In the genomic region with DNA sequence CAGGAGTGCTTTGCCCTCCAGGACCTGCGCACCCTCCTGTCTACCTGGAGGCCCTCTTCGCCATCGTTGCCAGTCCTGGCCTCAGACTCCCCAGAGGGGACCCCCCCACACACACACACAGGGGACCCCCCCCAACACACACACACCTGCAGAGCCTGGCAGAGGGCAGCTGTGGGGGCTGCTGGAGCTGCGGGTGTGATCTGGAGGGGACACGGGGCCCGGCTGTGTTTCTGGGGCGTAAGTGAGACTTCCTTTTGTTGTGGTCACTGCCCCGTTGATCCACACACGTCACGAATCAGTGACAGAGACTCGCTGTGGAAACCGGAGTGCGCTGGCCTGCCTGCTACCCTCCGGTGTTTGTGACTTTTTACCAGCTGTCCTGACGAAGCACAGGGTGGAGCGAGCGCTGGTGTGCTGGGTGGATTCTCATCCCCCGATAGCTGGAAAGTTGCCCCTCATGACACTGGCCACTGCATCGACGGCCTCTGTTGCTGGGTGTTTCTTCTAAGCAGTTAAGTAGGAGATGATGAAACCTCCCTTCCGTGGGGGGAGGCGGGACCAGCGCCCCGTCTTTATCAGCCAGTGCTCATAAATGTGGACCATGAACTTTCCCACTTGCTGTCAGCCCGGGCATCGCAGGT, we compare ENCODE assay signal across 8 cellular contexts. TPM values are rescaled to one million over a fixed set of nuclear protein-coding genes. Genes with fewer than 3 reads are reported as not detected.
DNase-seq lines count a peak whose midpoint lies in the region; ATAC-seq, FAIRE-seq and TF ChIP-seq lines count a peak whose summit lies in the region.

No MANE protein-coding gene starts in this region.

- no peaks in the 10 kb centered on the region for H3K9me3 ChIP-seq in PC-9 (ENCODE audit: insufficient read depth, low read depth)
- no peaks in the 10 kb centered on the region for H3K9me3 ChIP-seq in esophagus muscularis mucosa
- no peaks in the 10 kb centered on the region for H3K9me3 ChIP-seq in neutrophil

- TSS peak; percentile 32 for BruUV-seq in PC-9 (replicated peaks; lab: Mats Ljungman, UMichigan)

- intact Hi-C loops in PC-9 (cut with micrococcal nuclease; ENCODE audit: unreplicated experiment), result no loop called here
- intact Hi-C loops in esophagus muscularis mucosa (cut with DNase I), result no loop called here

- peaks cover 51% of the 10 kb centered on the region for H3K79me2 ChIP-seq in PC-9 (ENCODE audit: low read depth)

- H2AFZ ChIP-seq in PC-9, result no peak overlapping the region

- H3K4me2 ChIP-seq in PC-9, result peak overlapping the region; percentile 73

- H3K9me2 ChIP-seq in PC-9 (ENCODE audit: insufficient read depth), result no peaks in the 10 kb centered on the region

- ATAC-seq in HG03439 (IDR thresholded peaks at IDR 0.05; ENCODE audit: unreplicated experiment) (no peak), GM18909 (IDR thresholded peaks at IDR 0.05; ENCODE audit: poor library complexity, unreplicated experiment) (no peak), omental fat pad (ENCODE audit: low FRiP score) (no peak)

- POLR2A ChIA-PET in PC-9 (lab: Charles Lee; ENCODE audit: unreplicated experiment), result no interaction called here

- WGBS in esophagus muscularis mucosa, result 49% methylated on average over 25 of the region's 26 CpGs

- no peak for TF ChIP-seq EP300 in esophagus muscularis mucosa (IDR thresholded peaks at IDR 0.05)

- H3K4me3 ChIP-seq in PC-9, result peak overlapping the region; percentile 54; the same call in 1 of the 2 replicates
- peak overlapping the region; percentile 77 to 93 (median 87) for H3K4me3 ChIP-seq in esophagus muscularis mucosa
- peak overlapping the region; percentile 70 to 72 for H3K4me3 ChIP-seq in neutrophil (ENCODE audit: low read depth in 1 of 2, low read length in 1 of 2)

- H3K4me1 ChIP-seq in PC-9 (replicated peaks; ENCODE audit: insufficient read depth) (peaks cover 35% of the 10 kb centered on the region), esophagus muscularis mucosa (peaks cover 59 to 77% (median 74%) of the 10 kb centered on the region in 4 donors), neutrophil (ENCODE audit: control insufficient read depth in 1 of 2, insufficient read depth in 1 of 2, low read depth in 1 of 2, low read length in 1 of 2) (peaks cover 27 to 30% of the 10 kb centered on the region in 2 experiments)

- FAIRE-seq in HTR-8/SVneo (lab: Jason Lieb, UNC), result no peak

- TF ChIP-seq CTCF in PC-9 (conservative IDR thresholded peaks at IDR 0.05), result no peak
- no peak for TF ChIP-seq CTCF in esophagus muscularis mucosa (IDR thresholded peaks at IDR 0.05)
- TF ChIP-seq CTCF in neutrophil (IDR thresholded peaks at IDR 0.05), result no peak
- TF ChIP-seq CTCF in omental fat pad (IDR thresholded peaks at IDR 0.05), result no peak

- H4K20me1 ChIP-seq in PC-9 (ENCODE audit: insufficient read depth), result no peaks in the 10 kb centered on the region; the same call in 1 of the 2 replicates

- DNase-seq in AG20443 (ENCODE audit: low spot score) (peak; percentile 71), PC-9 (no peak), esophagus muscularis mucosa (ENCODE audit: extremely low spot score) (no peak), HTR-8/SVneo (ENCODE audit: insufficient read length, low spot score) (no peak), omental fat pad (ENCODE audit: low spot score) (no peak)

- H3K36me3 ChIP-seq in PC-9 (ENCODE audit: low read depth) (no peaks in the 10 kb centered on the region), esophagus muscularis mucosa (peaks cover 5 to 25% (median 20%) of the 10 kb centered on the region in 4 donors), neutrophil (peaks cover 7% of the 10 kb centered on the region)

- H3K27me3 ChIP-seq in PC-9 (ENCODE audit: insufficient read depth, low read depth) (peaks cover 8% of the 10 kb centered on the region; the same call in 1 of the 2 replicates), esophagus muscularis mucosa (peaks cover 0 to 7% (median 0%) of the 10 kb centered on the region in 4 donors), neutrophil (peaks cover 79% of the 10 kb centered on the region)

- no peak overlapping the region for H3K27ac ChIP-seq in PC-9
- H3K27ac ChIP-seq in esophagus muscularis mucosa (replicated peaks in 1 of 4), result peak overlapping the region; percentile 87 to 94 (median 92)
- peak overlapping the region; percentile 78 for H3K27ac ChIP-seq in neutrophil

- TF ChIP-seq POLR2A in esophagus muscularis mucosa (IDR thresholded peaks at IDR 0.05; ENCODE audit: low read depth), result no peak

- CTCF ChIA-PET in PC-9 (lab: Charles Lee), result no interaction called here

- peaks cover 25% of the 10 kb centered on the region for H3F3A ChIP-seq in PC-9 (ENCODE audit: insufficient read depth, low read depth)

RNA-seq across cellular contexts. Expression of a gene that starts 2.3 kb away (rescaled TPM):
- total RNA-seq in PC-9 (2021) (44.6 and 61.7 TPM in 2 replicates), esophagus muscularis mucosa (100 to 1,000 TPM in 1 of 4 donors, 10 to 100 TPM in 3; 36.5 to 124 (median 61.5) TPM), omental fat pad (100 to 1,000 TPM in 2 of 4 donors, 10 to 100 TPM in 2; 68.4 to 271 (median 99.9) TPM)
